In the genomic region with DNA sequence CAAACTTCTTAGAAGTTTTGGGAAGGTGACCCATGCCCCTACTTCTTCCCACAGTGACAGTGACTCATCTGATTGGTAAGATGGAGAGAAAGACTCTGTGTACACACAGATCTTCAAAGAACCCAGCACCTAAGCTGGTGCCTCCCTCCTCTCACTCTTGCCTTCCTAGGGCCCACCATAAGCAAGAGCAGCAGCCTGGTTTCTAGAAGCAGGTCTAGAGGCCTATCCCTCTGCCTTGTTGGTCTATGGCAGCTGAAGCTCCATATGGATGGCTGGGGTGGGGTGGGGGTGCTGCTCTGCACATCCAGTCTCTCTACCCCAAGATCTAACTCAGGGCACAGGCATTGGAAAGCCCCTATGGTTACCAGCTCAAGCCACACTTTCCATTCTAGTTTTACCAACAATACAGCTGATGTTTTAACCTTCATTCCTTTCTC, we compare ENCODE assay signal across 11 cellular contexts. TPM values are rescaled to one million over a fixed set of nuclear protein-coding genes. Genes with fewer than 3 reads are reported as not detected.
DNase-seq lines count a peak whose midpoint lies in the region; ATAC-seq, FAIRE-seq and TF ChIP-seq lines count a peak whose summit lies in the region.
"Had no signal": no experiment of that assay in that cellular context is flagged by ENCODE, and none has a peak within 500 bp of the region (broad histone marks: within the 10 kb centered on the region; RNA-seq: fewer than 3 reads in every experiment).

No MANE protein-coding gene starts in this region.

- no peak for TF ChIP-seq POLR2A in GM12878 (IDR thresholded peaks at IDR 0.05; ENCODE audit: low read depth, low read length)

- H3K4me3 ChIP-seq in GM12878: no peak overlapping the region

- in situ Hi-C loops in GM12878 (cut with MboI) (no loop called here), ACHN (cut with HindIII; ENCODE audit: low pct_ligation_motif_present, low pct_unique_long_range_greater_than_20kb, low sequenced_read_pairs) (no loop called here)

- CTCF ChIA-PET in GM12878 (lab: Yijun Ruan, JAX) (interaction anchor here (0.7 to 6.3 kb wide), 9 partner anchors 16 to 186 kb away, joined by 3 to 48 read pairs (median 3); a partner anchor contains a TSS), RWPE1 (lab: Yijun Ruan, JAX) (interaction anchor here (0.6 kb wide), 2 partner anchors 16 to 278 kb away, joined by 3 to 4 read pairs; no protein-coding TSS in a partner anchor)

- no peak for TF ChIP-seq EP300 in GM12878 (IDR thresholded peaks at IDR 0.05; ENCODE audit: borderline replicate concordance in 1 of 2, control insufficient read depth in 1 of 2, low read depth in 2 of 2, low read length in 2 of 2)

- no peaks in the 10 kb centered on the region for H4K20me1 ChIP-seq in GM12878 (ENCODE audit: control insufficient read depth, insufficient read depth)

- peak overlapping the region; percentile 93 for H3K27ac Mint-ChIP-seq in stimulated activated effector memory CD8-positive, alpha-beta T cell treated with anti-CD3 and anti-CD28 coated beads, Interleukin-12 subunit alpha, Interleukin-12 subunit beta, amount 100 ng/mL, for 72 hours

- no peak overlapping the region for H2AFZ ChIP-seq in GM12878 (ENCODE audit: control insufficient read depth, low read depth, low read length)

- H3K9me3 ChIP-seq in GM12878 (replicated peaks; ENCODE audit: control insufficient read depth, insufficient read depth, low read length): no peaks in the 10 kb centered on the region

- H3K9ac ChIP-seq in GM12878 (ENCODE audit: control insufficient read depth, insufficient read depth, low read length): no peak overlapping the region

- SMC1A ChIA-PET in GM12878 (lab: Charles Lee; ENCODE audit: uncharacterized antibody, unreplicated experiment): interaction anchor here (0.6 to 4.8 kb wide), 17 partner anchors 9 to 340 kb away, joined by 3 to 32 read pairs (median 4); a partner anchor contains a TSS

- peaks cover 4 to 29% of the 10 kb centered on the region in 2 experiments for H3K36me3 ChIP-seq in GM12878 (ENCODE audit: control insufficient read depth in 2 of 2, insufficient read depth in 2 of 2, low read length in 1 of 2)

- no peaks in the 10 kb centered on the region for H3K27me3 ChIP-seq in GM12878 (replicated peaks in 1 of 2; ENCODE audit: control insufficient read depth in 2 of 2, insufficient read depth in 2 of 2, low read length in 1 of 2)

- H3K4me1 Mint-ChIP-seq in stimulated activated effector memory CD8-positive, alpha-beta T cell treated with anti-CD3 and anti-CD28 coated beads, Interleukin-12 subunit alpha, Interleukin-12 subunit beta, amount 100 ng/mL, for 72 hours: peaks cover 56% of the 10 kb centered on the region

- peaks cover 96% of the 10 kb centered on the region for H3K36me3 Mint-ChIP-seq in stimulated activated effector memory CD8-positive, alpha-beta T cell treated with anti-CD3 and anti-CD28 coated beads, Interleukin-12 subunit alpha, Interleukin-12 subunit beta, amount 100 ng/mL, for 72 hours

- no peaks in the 10 kb centered on the region for H3K9me3 Mint-ChIP-seq in stimulated activated effector memory CD8-positive, alpha-beta T cell treated with anti-CD3 and anti-CD28 coated beads, Interleukin-12 subunit alpha, Interleukin-12 subunit beta, amount 100 ng/mL, for 72 hours

- FAIRE-seq in GM12878 (lab: Jason Lieb, UNC): peak; percentile 47
- FAIRE-seq: A204.1, H1 had no signal

- peak overlapping the region; percentile 73 for H3K4me2 ChIP-seq in GM12878 (ENCODE audit: control insufficient read depth, insufficient read depth)

- DNase-seq in activated naive CD4-positive, alpha-beta T cell treated with Interleukin-2 at 50 U/mL for 16 hours: peak; percentile 56
- no peak for DNase-seq in activated naive CD4-positive, alpha-beta T cell (lab: John Stamatoyannopoulos, UW)
- peak; percentile 20 for DNase-seq in activated CD4-positive, alpha-beta T cell treated with anti-CD3 and anti-CD28 coated beads, Interleukin-2, amount 50 U/mL, for 1 hour
- no peak for DNase-seq in GM12878 (ENCODE audit: low read depth, low spot score)
- DNase-seq in stimulated activated effector memory CD8-positive, alpha-beta T cell treated with anti-CD3 and anti-CD28 coated beads, Interleukin-12 subunit alpha, Interleukin-12 subunit beta, amount 100 ng/mL, for 72 hours (ENCODE audit: low spot score in 2 of 2): peak; percentile 33 to 78
- no peak for DNase-seq in ACHN
- no peak for DNase-seq in RWPE1 (ENCODE audit: low spot score)
- DNase-seq: NCI-H774 had no signal

- no peak for TF ChIP-seq RAD21 in GM12878 (IDR thresholded peaks at IDR 0.05; ENCODE audit: insufficient read depth, low read depth, low read length)

- peaks cover 11% of the 10 kb centered on the region for H3K79me2 ChIP-seq in GM12878 (ENCODE audit: control insufficient read depth, insufficient read depth, low read length)

- H3K4me1 ChIP-seq in GM12878 (ENCODE audit: control insufficient read depth, insufficient read depth, low read length): peaks cover 61% of the 10 kb centered on the region

- TF ChIP-seq CTCF in GM12878 (IDR thresholded peaks at IDR 0.05 in 2 of 3, conservative IDR thresholded peaks at IDR 0.05 in 1 of 3; ENCODE audit: control insufficient read depth in 2 of 3, extremely low read depth in 1 of 3, insufficient read depth in 1 of 3, low read depth in 3 of 3, low read length in 3 of 3) (no peak), RWPE1 (conservative IDR thresholded peaks at IDR 0.05; ENCODE audit: low read depth) (no peak)

- H3K27ac ChIP-seq in GM12878 (ENCODE audit: control insufficient read depth, insufficient read depth) (peak overlapping the region; percentile 88), RWPE1 (no peak overlapping the region)

- H3K4me3 Mint-ChIP-seq in stimulated activated effector memory CD8-positive, alpha-beta T cell treated with anti-CD3 and anti-CD28 coated beads, Interleukin-12 subunit alpha, Interleukin-12 subunit beta, amount 100 ng/mL, for 72 hours: peak overlapping the region; percentile 68

- RAD21 ChIA-PET in GM12878 (lab: Charles Lee; ENCODE audit: unreplicated experiment): interaction anchor here (0.8 to 3.5 kb wide), 10 partner anchors 8 to 66 kb away, joined by 3 to 21 read pairs (median 4); a partner anchor contains a TSS

- TSS peak; percentile 51 for BruUV-seq in GM12878 (replicated peaks; lab: Mats Ljungman, UMichigan)

- intact Hi-C loops in GM12878 (cut with micrococcal nuclease; ENCODE audit: unreplicated experiment): no loop called here

- POLR2A ChIA-PET in GM12878 (lab: Charles Lee): interaction anchor here (0.6 to 2.7 kb wide), 9 partner anchors 18 to 283 kb away, joined by 3 to 29 read pairs (median 4); a partner anchor contains a TSS
- POLR2A ChIA-PET in RWPE1 (lab: Yijun Ruan, JAX; ENCODE audit: low non-redundant PET): no interaction called here

- peak; percentile 78 for ATAC-seq in GM12878
- peak; percentile 64 for ATAC-seq in stimulated activated effector memory CD8-positive, alpha-beta T cell treated with anti-CD3 and anti-CD28 coated beads, Interleukin-12 subunit alpha, Interleukin-12 subunit beta, amount 100 ng/mL, for 72 hours
- ATAC-seq in GM18868 (IDR thresholded peaks at IDR 0.05; ENCODE audit: unreplicated experiment): no peak

TF ChIP-seq in GM12878, 131 proteins besides CTCF, POLR2A, EP300 and RAD21 (continues in another document):
- TF ChIP-seq HDAC6 (IDR thresholded peaks at IDR 0.05; ENCODE audit: unreplicated experiment) (no peak), IKZF2 (IDR thresholded peaks at IDR 0.05) (peak; percentile 28 to 40; a peak in 2 of 4 replicates), SMAD1 (IDR thresholded peaks at IDR 0.05; ENCODE audit: low read depth, partially characterized antibody) (no peak), CBX3 (IDR thresholded peaks at IDR 0.05; ENCODE audit: borderline replicate concordance, low read depth) (no peak)

RNA-seq across cellular contexts. Expression of a gene that starts 47.5 kb away (rescaled TPM):
- 148 and 163 TPM in 2 replicates for total RNA-seq in GM12878 (2013; cell fraction: nucleolus; rRNA removed)
- total RNA-seq in GM12878 (2014; rRNA removed): 54.0 and 59.3 TPM in 2 replicates
- 51.3 and 54.5 TPM in 2 replicates for total RNA-seq in GM12878 (2014; rRNA removed; fragmentation: Illumina TruSeq; extraction: Trizol)
- 82.6 and 86.2 TPM in 2 replicates for total RNA-seq in GM12878 (2021)
- polyA plus RNA-seq in GM12878 (2011; ENCODE audit: low read depth): 58.9 TPM
- polyA plus RNA-seq in GM12878 (2011; rRNA removed): 63.6 and 74.7 TPM in 2 replicates
- polyA plus RNA-seq in GM12878 (2011; cell fraction: cytosol; rRNA removed): 75.5 and 84.3 TPM in 2 replicates
- polyA plus RNA-seq in GM12878 (2011; cell fraction: nucleus; rRNA removed): 78.8 and 87.2 TPM in 2 replicates
- 79.3 and 107 TPM in 2 replicates for polyA plus RNA-seq in GM12878 (2012)
- polyA plus RNA-seq in GM12878 (2014; fragmentation: Illumina TruSeq; extraction: Trizol): 57.3 and 59.8 TPM in 2 replicates
- 10 to 100 TPM; 18.4 to 18.9 TPM for polyA plus RNA-seq in GM12878 (2014; fragmentation: Nextera tagmentation; extraction: Ambion mirVana)
- polyA plus RNA-seq in GM12878 (2014; rRNA removed): 55.0 and 62.0 TPM in 2 replicates
- polyA plus RNA-seq in GM12878 (2016; fragmentation: Nextera tagmentation; extraction: Ambion mirVana): 10 to 100 TPM; 91.1 to 96.4 TPM
- 99.8 and 120 TPM in 2 replicates for polyA minus RNA-seq in GM12878 (2011; rRNA and poly(A)+ RNA removed)
- 42.0 and 49.0 TPM in 2 replicates for polyA minus RNA-seq in GM12878 (2011; cell fraction: cytosol; rRNA and poly(A)+ RNA removed)
- polyA minus RNA-seq in GM12878 (2011; cell fraction: nucleus; rRNA and poly(A)+ RNA removed): 42.8 and 58.9 TPM in 2 replicates

RNA-seq across cellular contexts. Expression of a gene that starts 52.4 kb away (rescaled TPM):
- 130 and 152 TPM in 2 replicates for total RNA-seq in GM12878 (2013; cell fraction: nucleolus; rRNA removed)
- total RNA-seq in GM12878 (2014; rRNA removed) (71.1 and 81.1 TPM in 2 replicates), GM12878 (2014; rRNA removed; fragmentation: Illumina TruSeq; extraction: Trizol) (25.6 and 26.1 TPM in 2 replicates), GM12878 (2021) (78.9 and 86.4 TPM in 2 replicates)
- polyA plus RNA-seq in GM12878 (2011; ENCODE audit: low read depth): 18.4 TPM
- polyA plus RNA-seq in GM12878 (2011; rRNA removed) (24.8 and 41.2 TPM in 2 replicates), GM12878 (2014; fragmentation: Illumina TruSeq; extraction: Trizol) (64.7 and 66.2 TPM in 2 replicates), GM12878 (2014; fragmentation: Nextera tagmentation; extraction: Ambion mirVana) (10 to 100 TPM; 14.8 to 24.0 TPM), GM12878 (2014; rRNA removed) (51.4 and 54.6 TPM in 2 replicates), GM12878 (2016; fragmentation: Nextera tagmentation; extraction: Ambion mirVana) (10 to 100 TPM; 36.6 to 41.8 TPM)
- polyA plus RNA-seq in GM12878 (2011; cell fraction: cytosol; rRNA removed): 45.7 and 47.5 TPM in 2 replicates
- 167 and 182 TPM in 2 replicates for polyA plus RNA-seq in GM12878 (2011; cell fraction: nucleus; rRNA removed)
- 51.7 TPM in 2 replicates for polyA plus RNA-seq in GM12878 (2012)
- polyA minus RNA-seq in GM12878 (2011; rRNA and poly(A)+ RNA removed): 63.8 and 74.0 TPM in 2 replicates
- polyA minus RNA-seq in GM12878 (2011; cell fraction: cytosol; rRNA and poly(A)+ RNA removed): 31.0 and 31.7 TPM in 2 replicates
- 39.9 and 62.0 TPM in 2 replicates for polyA minus RNA-seq in GM12878 (2011; cell fraction: nucleus; rRNA and poly(A)+ RNA removed)

Comparison
In these comparisons a context has a peak if more than half of its experiments do, and no peak if none do; other contexts are left out.
1. DNase-seq: peak in activated naive CD4-positive, alpha-beta T cell treated with Interleukin-2 at 50 U/mL for 16 hours (single experiment), activated CD4-positive, alpha-beta T cell treated with anti-CD3 and anti-CD28 coated beads, Interleukin-2, amount 50 U/mL, for 1 hour (single experiment) and stimulated activated effector memory CD8-positive, alpha-beta T cell treated with anti-CD3 and anti-CD28 coated beads, Interleukin-12 subunit alpha, Interleukin-12 subunit beta, amount 100 ng/mL, for 72 hours (2 of 2); none in activated naive CD4-positive, alpha-beta T cell (0 of 4), GM12878 (single experiment), ACHN (single experiment) and RWPE1 (single experiment).